8 cellular contexts compared by ENCODE assay signal in genomic region chr2:949894-950626, GRCh38. TPM values are rescaled to one million over a fixed set of nuclear protein-coding genes. Genes with fewer than 3 reads are reported as not detected.
DNase-seq lines count a peak whose midpoint lies in the region; ATAC-seq and TF ChIP-seq lines count a peak whose summit lies in the region.

No MANE protein-coding gene starts in this region.

- H3K36me3 ChIP-seq in esophagus muscularis mucosa (no peaks in the 10 kb centered on the region), psoas muscle (ENCODE audit: insufficient read depth in 1 of 2, low read depth in 1 of 2) (no peaks in the 10 kb centered on the region)

- ATAC-seq in GM18505 (IDR thresholded peaks at IDR 0.05; ENCODE audit: unreplicated experiment), result peak; percentile 20
- ATAC-seq in psoas muscle, result peak in 1 of 4 donors; percentile 8

- H3K4me1 ChIP-seq in esophagus muscularis mucosa, result peaks cover 15 to 22% (median 20%) of the 10 kb centered on the region in 4 donors
- no peaks in the 10 kb centered on the region for H3K4me1 ChIP-seq in psoas muscle

- H3K4me3 ChIP-seq in esophagus muscularis mucosa (peak overlapping the region; percentile 52 to 67 (median 60)), psoas muscle (peak overlapping the region; percentile 63)

- peaks cover 0 to 80% (median 14%) of the 10 kb centered on the region in 4 donors for H3K27me3 ChIP-seq in esophagus muscularis mucosa
- H3K27me3 ChIP-seq in psoas muscle (ENCODE audit: insufficient read depth in 3 of 3, low read length in 2 of 3), result peaks cover 6 to 72% (median 13%) of the 10 kb centered on the region in 3 donors

- peak; percentile 17 for DNase-seq in NCI-H748 treated with DMSO at 0.1 percent for 48 hours (lab: John Stamatoyannopoulos, UW)
- peak; percentile 62 for DNase-seq in esophagus muscularis mucosa (ENCODE audit: extremely low spot score)
- DNase-seq in psoas muscle, result no peak
- DNase-seq in dermis blood vessel endothelial cell, result no peak
- no peak for DNase-seq in posterior cingulate gyrus
- DNase-seq in G401 (ENCODE audit: low spot score), result no peak
- DNase-seq in NCI-H2196 treated with DMSO at 0.1 percent for 48 hours (lab: John Stamatoyannopoulos, UW; ENCODE audit: unreplicated experiment), result no peak

- intact Hi-C loops in esophagus muscularis mucosa (cut with DNase I), result loop anchor here (10.0 kb wide), 1 partner anchor 595 kb away; no protein-coding TSS in a partner anchor
- intact Hi-C loops in psoas muscle (cut with DNase I), result loop anchor here in 1 of 2 donors (5.0 to 10.0 kb wide), 2 partner anchors 597 to 865 kb away; no protein-coding TSS in a partner anchor
- intact Hi-C loops in posterior cingulate gyrus (cut with DNase I), result no loop called here

- H3K9me3 ChIP-seq in esophagus muscularis mucosa (peaks cover 0 to 3% (median 1%) of the 10 kb centered on the region in 4 donors), psoas muscle (no peaks in the 10 kb centered on the region)

- WGBS in esophagus muscularis mucosa, result 0% methylated on average over 15 of the region's 61 CpGs
- WGBS in psoas muscle, 3 donors, result 0 to 1% (median 1%) methylated on average over 36 to 61 of the region's 61 CpGs

- in situ Hi-C loops in G401 (cut with HindIII; ENCODE audit: low sequenced_read_pairs), result no loop called here

- no peak for TF ChIP-seq EP300 in esophagus muscularis mucosa (IDR thresholded peaks at IDR 0.05)

- TF ChIP-seq CTCF in esophagus muscularis mucosa (IDR thresholded peaks at IDR 0.05), result no peak
- TF ChIP-seq CTCF in psoas muscle (IDR thresholded peaks at IDR 0.05), result no peak

- H3K27ac ChIP-seq in esophagus muscularis mucosa (replicated peaks in 1 of 4), result peak overlapping the region in 3 of 4 donors; percentile 25 to 48 (median 38)
- H3K27ac ChIP-seq in psoas muscle, result no peak overlapping the region

- no peak for TF ChIP-seq POLR2A in GM18505 (IDR thresholded peaks at IDR 0.05; ENCODE audit: borderline replicate concordance, extremely low read depth, insufficient read depth, insufficient read length)
- no peak for TF ChIP-seq POLR2A in esophagus muscularis mucosa (IDR thresholded peaks at IDR 0.05; ENCODE audit: low read depth)

RNA-seq across cellular contexts. Expression of gene SNTG2, which starts 0.6 kb away (rescaled TPM):
- 1 to 10 TPM; 3.3 to 7.4 (median 4.5) TPM for total RNA-seq in esophagus muscularis mucosa
- 1 to 10 TPM in 2 of 4 donors, under 1 TPM in 1, not detected in 1; 0.73 to 1.7 (median 1.2) TPM for total RNA-seq in psoas muscle
- under 1 TPM in 2 of 3 donors, not detected in 1; 0.26 to 0.29 TPM for polyA plus RNA-seq in psoas muscle
- 0.17 TPM in 1 of 2 replicates, not detected in the other for total RNA-seq in dermis blood vessel endothelial cell
- total RNA-seq in G401 (2014; rRNA removed; shearing (Covaris generic)), result not detected in 2 replicates

Comparison
In these comparisons a context has a peak if more than half of its experiments do, and no peak if none do; other contexts are left out.
1. DNase-seq: peak in NCI-H748 treated with DMSO at 0.1 percent for 48 hours (single experiment) and esophagus muscularis mucosa (single experiment); none in psoas muscle (0 of 2), dermis blood vessel endothelial cell (single experiment), posterior cingulate gyrus (0 of 10), G401 (single experiment) and NCI-H2196 treated with DMSO at 0.1 percent for 48 hours (single experiment).